10 cellular contexts compared by ENCODE assay signal in the genomic region with DNA sequence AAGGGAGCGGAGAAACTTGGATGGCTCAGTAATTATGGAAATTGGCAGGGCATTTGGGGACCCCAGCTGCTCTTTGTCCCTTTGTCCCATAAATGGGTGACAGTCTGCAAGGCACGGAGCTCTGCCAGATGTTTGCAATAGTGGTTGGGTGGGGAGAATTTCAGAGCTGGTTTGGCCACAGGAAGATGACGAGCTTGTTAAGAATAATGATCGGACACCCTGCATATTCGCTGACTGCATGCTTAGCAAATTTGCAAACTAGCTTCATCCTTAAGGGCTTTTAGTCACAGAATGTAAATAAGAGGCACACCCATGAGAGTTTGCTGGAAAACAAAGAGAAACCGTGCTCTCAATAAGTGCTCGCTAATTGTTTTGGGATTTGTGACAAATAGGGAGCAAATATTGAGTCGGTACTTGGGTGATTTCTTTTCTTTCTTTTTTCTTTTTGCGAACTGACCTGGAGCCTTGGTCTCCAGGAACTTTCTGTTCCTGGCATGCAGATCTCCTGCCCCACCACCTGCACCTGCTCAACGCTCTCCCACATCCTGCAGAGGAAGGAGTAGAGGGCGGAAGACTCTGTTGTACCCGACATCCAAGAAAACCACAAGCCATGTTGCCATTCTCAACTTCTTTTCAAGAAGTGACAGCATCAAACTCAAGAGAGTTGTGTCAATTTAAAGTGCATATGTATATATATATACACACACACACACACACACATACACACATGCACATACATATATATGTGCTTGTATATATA.
DNase-seq lines count a peak whose midpoint lies in the region; ATAC-seq lines count a peak whose summit lies in the region.
"Had no signal": no experiment of that assay in that cellular context is flagged by ENCODE, and none has a peak within 500 bp of the region (broad histone marks: within the 10 kb centered on the region; RNA-seq: fewer than 3 reads in every experiment).

No MANE protein-coding gene starts in this region.

- peak overlapping the region; percentile 67 for H3K4me3 ChIP-seq in adipocyte (ENCODE audit: low read length)

- H3K4me1 ChIP-seq in adipocyte (ENCODE audit: control insufficient read depth, insufficient read depth, low read length) = peaks cover 11% of the 10 kb centered on the region

- H3K9me3 ChIP-seq in KOPT-K1 (ENCODE audit: insufficient read depth, low read length, poor library complexity, severe bottlenecking) (peaks cover 18% of the 10 kb centered on the region), adipocyte (ENCODE audit: control insufficient read depth, low read length) (no peaks in the 10 kb centered on the region)

- H3K27me3 Mint-ChIP-seq in activated T-cell treated with anti-CD3 and anti-CD28 coated beads, Interleukin-2, amount 50 U/mL, for 4 hours (ENCODE audit: low read depth) = no peaks in the 10 kb centered on the region

- no peak for DNase-seq in activated T-cell treated with anti-CD3 and anti-CD28 coated beads, Interleukin-2, amount 50 U/mL, for 4 hours
- DNase-seq in activated T-cell treated with anti-CD3 and anti-CD28 coated beads for 4 hours (no peak), adipocyte (ENCODE audit: low read depth) (no peak), hepatic stellate cell (ENCODE audit: low spot score) (no peak), 8988T (no peak)
- DNase-seq in stimulated activated effector memory CD8-positive, alpha-beta T cell treated with anti-CD3 and anti-CD28 coated beads, Interleukin-12 subunit alpha, Interleukin-12 subunit beta, amount 100 ng/mL, for 72 hours (ENCODE audit: low spot score in 2 of 2) = no peak
- DNase-seq: activated gamma-delta T cell, nephron progenitor cell had no signal

- H3K27ac ChIP-seq in KOPT-K1 (ENCODE audit: low read depth, low read length, poor library complexity, severe bottlenecking) = peak overlapping the region; percentile 90

- no peak overlapping the region for H3K27ac Mint-ChIP-seq in stimulated activated effector memory CD8-positive, alpha-beta T cell treated with anti-CD3 and anti-CD28 coated beads, Interleukin-12 subunit alpha, Interleukin-12 subunit beta, amount 100 ng/mL, for 72 hours
- H3K27ac Mint-ChIP-seq: nephron progenitor cell had no signal

- H3K9me3 Mint-ChIP-seq in activated T-cell treated with anti-CD3 and anti-CD28 coated beads, Interleukin-2, amount 50 U/mL, for 4 hours = peaks cover 6% of the 10 kb centered on the region
- H3K9me3 Mint-ChIP-seq in stimulated activated effector memory CD8-positive, alpha-beta T cell treated with anti-CD3 and anti-CD28 coated beads, Interleukin-12 subunit alpha, Interleukin-12 subunit beta, amount 100 ng/mL, for 72 hours = peaks cover 3% of the 10 kb centered on the region

- peak overlapping the region; percentile 4 for H3K9ac ChIP-seq in adipocyte (ENCODE audit: low read length)

- no peaks in the 10 kb centered on the region for H3K36me3 ChIP-seq in KOPT-K1 (ENCODE audit: insufficient read depth, low read length)
- H3K36me3 ChIP-seq in adipocyte (ENCODE audit: control insufficient read depth, insufficient read depth, low read length, severe bottlenecking) = no peaks in the 10 kb centered on the region

- H3K36me3 Mint-ChIP-seq in activated T-cell treated with anti-CD3 and anti-CD28 coated beads, Interleukin-2, amount 50 U/mL, for 4 hours (ENCODE audit: insufficient read depth) = peaks cover 6% of the 10 kb centered on the region
- H3K36me3 Mint-ChIP-seq in stimulated activated effector memory CD8-positive, alpha-beta T cell treated with anti-CD3 and anti-CD28 coated beads, Interleukin-12 subunit alpha, Interleukin-12 subunit beta, amount 100 ng/mL, for 72 hours = no peaks in the 10 kb centered on the region

- H3K4me1 Mint-ChIP-seq in activated T-cell treated with anti-CD3 and anti-CD28 coated beads, Interleukin-2, amount 50 U/mL, for 4 hours (ENCODE audit: low read depth) = peaks cover 60% of the 10 kb centered on the region
- H3K4me1 Mint-ChIP-seq in stimulated activated effector memory CD8-positive, alpha-beta T cell treated with anti-CD3 and anti-CD28 coated beads, Interleukin-12 subunit alpha, Interleukin-12 subunit beta, amount 100 ng/mL, for 72 hours = peaks cover 37% of the 10 kb centered on the region
- H3K4me1 Mint-ChIP-seq: nephron progenitor cell had no signal

- peak overlapping the region; percentile 62 for H3K4me3 Mint-ChIP-seq in activated T-cell treated with anti-CD3 and anti-CD28 coated beads, Interleukin-2, amount 50 U/mL, for 4 hours
- H3K4me3 Mint-ChIP-seq in stimulated activated effector memory CD8-positive, alpha-beta T cell treated with anti-CD3 and anti-CD28 coated beads, Interleukin-12 subunit alpha, Interleukin-12 subunit beta, amount 100 ng/mL, for 72 hours = peak overlapping the region; percentile 59
- H3K4me3 Mint-ChIP-seq: nephron progenitor cell had no signal

- H3K27me3 ChIP-seq in adipocyte (replicated peaks; ENCODE audit: control insufficient read depth, insufficient read depth, low read length) = no peaks in the 10 kb centered on the region

- no peak for ATAC-seq in activated T-cell treated with anti-CD3 and anti-CD28 coated beads, Interleukin-2, amount 50 U/mL, for 4 hours
- peak; percentile 56 for ATAC-seq in stimulated activated effector memory CD8-positive, alpha-beta T cell treated with anti-CD3 and anti-CD28 coated beads, Interleukin-12 subunit alpha, Interleukin-12 subunit beta, amount 100 ng/mL, for 72 hours
- no peak for ATAC-seq in GM18517 (IDR thresholded peaks at IDR 0.05; ENCODE audit: unreplicated experiment)
